In the genomic region with DNA sequence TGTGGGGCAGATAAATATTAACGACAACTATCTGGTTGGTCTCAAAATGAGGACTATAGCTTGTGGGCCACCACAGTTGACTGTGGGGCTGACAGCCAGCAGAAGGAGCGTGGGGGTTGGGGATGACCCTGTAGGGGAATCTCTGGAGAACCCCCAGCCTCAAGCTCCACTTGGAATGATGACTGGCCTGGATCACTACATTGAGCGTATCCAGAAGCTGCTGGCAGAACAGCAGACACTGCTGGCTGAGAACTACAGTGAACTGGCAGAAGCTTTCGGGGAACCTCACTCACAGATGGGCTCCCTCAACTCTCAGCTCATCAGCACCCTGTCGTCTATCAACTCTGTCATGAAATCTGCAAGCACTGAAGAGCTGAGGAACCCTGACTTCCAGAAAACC, we compare ENCODE assay signal across 26 cellular contexts.
DNase-seq lines count a peak whose midpoint lies in the region; ATAC-seq and TF ChIP-seq lines count a peak whose summit lies in the region.
"Had no signal": no experiment of that assay in that cellular context is flagged by ENCODE, and none has a peak within 500 bp of the region (broad histone marks: within the 10 kb centered on the region; RNA-seq: fewer than 3 reads in every experiment).

No MANE protein-coding gene starts in this region.

- intact Hi-C loops in Right ventricle myocardium superior (cut with DNase I), result no loop called here
- intact Hi-C loops in esophagus muscularis mucosa (cut with DNase I), result no loop called here
- intact Hi-C loops in psoas muscle (cut with DNase I), result no loop called here
- intact Hi-C loops in uterus (cut with DNase I; ENCODE audit: low total_unique reads), result no loop called here

- TF ChIP-seq EP300 in esophagus muscularis mucosa (IDR thresholded peaks at IDR 0.05), result no peak

- ATAC-seq in Right ventricle myocardium superior (ENCODE audit: poor library complexity), result no peak
- no peak for ATAC-seq in psoas muscle
- ATAC-seq in GM18870 (IDR thresholded peaks at IDR 0.05; ENCODE audit: unreplicated experiment), result no peak
- no peak for ATAC-seq in HG03139 (IDR thresholded peaks at IDR 0.05; ENCODE audit: unreplicated experiment)
- ATAC-seq: activated T-cell treated with anti-CD3 and anti-CD28 coated beads, Interleukin-2, amount 50 U/mL, for 72 hours; effector memory CD8-positive, alpha-beta T cell; esophagus mucosa; sciatic nerve had no signal

- TF ChIP-seq POLR2A in esophagus muscularis mucosa (IDR thresholded peaks at IDR 0.05; ENCODE audit: low read depth) (no peak), uterus (IDR thresholded peaks at IDR 0.05) (no peak)

- H3K4me3 ChIP-seq in right atrium auricular region (no peak overlapping the region), esophagus muscularis mucosa (peak overlapping the region in 2 of 4 donors; percentile 17 to 50), psoas muscle (no peak overlapping the region), uterus (no peak overlapping the region)
- H3K4me3 ChIP-seq: SJSA1, suprapubic skin had no signal

- no peak for TF ChIP-seq CTCF in right atrium auricular region (IDR thresholded peaks at IDR 0.05)
- no peak for TF ChIP-seq CTCF in esophagus muscularis mucosa (IDR thresholded peaks at IDR 0.05)
- no peak for TF ChIP-seq CTCF in psoas muscle (IDR thresholded peaks at IDR 0.05)
- TF ChIP-seq CTCF in uterus (IDR thresholded peaks at IDR 0.05), result no peak

- no peak for DNase-seq in right atrium auricular region (ENCODE audit: low spot score)
- no peak for DNase-seq in Right ventricle myocardium superior
- DNase-seq in esophagus muscularis mucosa (ENCODE audit: extremely low spot score), result no peak
- DNase-seq in psoas muscle, result no peak
- DNase-seq in uterus, result no peak
- no peak for DNase-seq in hepatic stellate cell (ENCODE audit: low spot score)
- DNase-seq: activated CD4-positive, alpha-beta T cell treated with anti-CD3 and anti-CD28 coated beads for 48 hours; activated naive CD4-positive, alpha-beta T cell treated with anti-CD3 and anti-CD28 coated beads, Interleukin-2, amount 50 U/mL, for 16 hours; activated T-cell treated with anti-CD3 and anti-CD28 coated beads, Interleukin-2, amount 50 U/mL, for 72 hours; BE2C; Caco-2; cerebellar nuclear complex; effector memory CD8-positive, alpha-beta T cell; EL; mammary epithelial cell; naive thymus-derived CD4-positive, alpha-beta T cell; NCI-H2081 treated with DMSO at 0.1 percent for 48 hours; NCI-H446 treated with DMSO at 0.1 percent for 48 hours; stimulated activated CD8-positive, alpha-beta memory T cell treated with anti-CD3 and anti-CD28 coated beads, Interleukin-4, amount 100 ng/mL, for 48 hours; T-helper 1 cell had no signal

- H3K9me3 ChIP-seq in right atrium auricular region, result no peaks in the 10 kb centered on the region
- no peaks in the 10 kb centered on the region for H3K9me3 ChIP-seq in esophagus muscularis mucosa
- no peaks in the 10 kb centered on the region for H3K9me3 ChIP-seq in psoas muscle
- H3K9me3 ChIP-seq in uterus, result no peaks in the 10 kb centered on the region
- H3K9me3 ChIP-seq: BE2C, Caco-2, SJSA1, suprapubic skin had no signal

- H3K27ac ChIP-seq in right atrium auricular region, result peak overlapping the region; percentile 60 to 88
- H3K27ac ChIP-seq in esophagus muscularis mucosa (replicated peaks in 1 of 4), result peak overlapping the region; percentile 80 to 89 (median 86)
- H3K27ac ChIP-seq in psoas muscle, result peak overlapping the region; percentile 41
- peak overlapping the region; percentile 62 to 93 for H3K27ac ChIP-seq in uterus
- H3K27ac ChIP-seq: SJSA1, suprapubic skin had no signal

- peaks cover 49% of the 10 kb centered on the region for H3K36me3 ChIP-seq in right atrium auricular region
- peaks cover 23 to 32% (median 26%) of the 10 kb centered on the region in 4 donors for H3K36me3 ChIP-seq in esophagus muscularis mucosa
- H3K36me3 ChIP-seq in psoas muscle (ENCODE audit: insufficient read depth in 1 of 2, low read depth in 1 of 2), result peaks cover 8 to 36% of the 10 kb centered on the region in 2 donors
- H3K36me3 ChIP-seq in uterus, result no peaks in the 10 kb centered on the region
- H3K36me3 ChIP-seq: BE2C had no signal

- H3K27me3 ChIP-seq in right atrium auricular region (no peaks in the 10 kb centered on the region), esophagus muscularis mucosa (no peaks in the 10 kb centered on the region), psoas muscle (ENCODE audit: insufficient read depth in 3 of 3, low read length in 2 of 3) (no peaks in the 10 kb centered on the region), uterus (no peaks in the 10 kb centered on the region)
- H3K27me3 ChIP-seq: SJSA1, suprapubic skin had no signal

- peaks cover 0 to 74% of the 10 kb centered on the region in 2 donors for H3K4me1 ChIP-seq in right atrium auricular region
- H3K4me1 ChIP-seq in esophagus muscularis mucosa, result peaks cover 60 to 96% (median 92%) of the 10 kb centered on the region in 4 donors
- H3K4me1 ChIP-seq in psoas muscle, result peaks cover 69% of the 10 kb centered on the region
- peaks cover 5 to 8% of the 10 kb centered on the region in 2 donors for H3K4me1 ChIP-seq in uterus
- H3K4me1 ChIP-seq: BE2C had no signal

- WGBS in esophagus muscularis mucosa, result 60% methylated on average over 5 of the region's 5 CpGs
- WGBS in psoas muscle, 3 donors, result 42 to 73% (median 63%) methylated on average over 5 of the region's 5 CpGs
